Comparison of ENCODE assay signal across 29 cellular contexts in genomic region chr9:111412280-111412679, GRCh38.
A peak's percentile ranks its signal among the peaks of the same experiment; 100 is the strongest.
DNase-seq lines count a peak whose midpoint lies in the region; ATAC-seq, FAIRE-seq and TF ChIP-seq lines count a peak whose summit lies in the region.
"Had no signal": no experiment of that assay in that cellular context is flagged by ENCODE, and none has a peak within 500 bp of the region (broad histone marks: within the 10 kb centered on the region; RNA-seq: fewer than 3 reads in every experiment).

No MANE protein-coding gene starts in this region.

- no peak overlapping the region for H2AFZ ChIP-seq in K562 (ENCODE audit: low read depth, low read length)
- H2AFZ ChIP-seq: hepatocyte had no signal

- no peak for ATAC-seq in K562
- no peak for ATAC-seq in body of pancreas
- ATAC-seq: left ventricle myocardium superior, Panc1, pancreas, right lobe of liver had no signal

- H3K36me3 ChIP-seq in K562 (ENCODE audit: control insufficient read depth, insufficient read depth, low read length) (peaks cover 99% of the 10 kb centered on the region), body of pancreas (replicated peaks in 1 of 2; ENCODE audit: insufficient read depth in 1 of 2, low read depth in 2 of 2) (peaks cover 0 to 34% of the 10 kb centered on the region in 2 donors)

- no peak for TF ChIP-seq RAD21 in K562 (CRISPR knock-in tag; conservative IDR thresholded peaks at IDR 0.05 in 1 of 2, IDR thresholded peaks at IDR 0.05 in 1 of 2)

- H3K79me2 ChIP-seq in K562 (ENCODE audit: control insufficient read depth, insufficient read depth, low read length), result no peaks in the 10 kb centered on the region
- H3K79me2 ChIP-seq: hepatocyte had no signal

- POLR2A ChIA-PET in K562 (lab: Yijun Ruan, JAX), result interaction anchor here (0.5 kb wide), 1 partner anchor 1599 kb away, joined by 3 read pairs; no protein-coding TSS in a partner anchor

- H3K9me3 ChIP-seq in K562 (replicated peaks; ENCODE audit: control insufficient read depth, insufficient read depth, low read depth, low read length), result no peaks in the 10 kb centered on the region
- no peaks in the 10 kb centered on the region for H3K9me3 ChIP-seq in body of pancreas
- H3K9me3 ChIP-seq: pancreas, right lobe of liver, transverse colon had no signal

- TF ChIP-seq POLR2A in K562 (conservative IDR thresholded peaks at IDR 0.05) (no peak), body of pancreas (IDR thresholded peaks at IDR 0.05) (no peak)

- no peak for TF ChIP-seq CTCF in K562 (IDR thresholded peaks at IDR 0.05 in 2 of 3, conservative IDR thresholded peaks at IDR 0.05 in 1 of 3; ENCODE audit: insufficient read depth in 2 of 3, low read depth in 1 of 3, low read length in 3 of 3)
- no peak for TF ChIP-seq CTCF in body of pancreas (IDR thresholded peaks at IDR 0.05)
- TF ChIP-seq CTCF in D721Med (IDR thresholded peaks at IDR 0.05; ENCODE audit: insufficient read depth, missing control alignments), result no peak

- no TSS peak for BruUV-seq in K562 (replicated peaks; lab: Mats Ljungman, UMichigan)

- no peak overlapping the region for H3K4me3 ChIP-seq in K562
- H3K4me3 ChIP-seq in body of pancreas, result no peak overlapping the region
- H3K4me3 ChIP-seq: hepatocyte, pancreas, right lobe of liver, transverse colon had no signal

- DNase-seq in COLO829 (ENCODE audit: low spot score), result peak; percentile 6
- DNase-seq in K562 (ENCODE audit: extremely low read depth in 1 of 4, low spot score in 3 of 4), result no peak
- DNase-seq in globus pallidus (ENCODE audit: low spot score), result peak; percentile 91
- peak in 6 of 10 donors; percentile 35 to 89 (median 58) for DNase-seq in posterior cingulate gyrus
- no peak for DNase-seq in glomerular visceral epithelial cell (ENCODE audit: extremely low spot score)
- no peak for DNase-seq in body of pancreas
- DNase-seq in HCEC 1CT, result no peak
- DNase-seq in D721Med (ENCODE audit: insufficient read length, low spot score), result no peak
- DNase-seq: activated gamma-delta T cell; activated T-cell treated with anti-CD3 and anti-CD28 coated beads, Interleukin-2, amount 50 U/mL, for 1 hour; AML-193; DND-41; H7; left ventricle myocardium superior; NCI-H1436 treated with DMSO at 0.1 percent for 48 hours; NCI-H524 treated with DMSO at 0.1 percent for 48 hours; pancreas; right lobe of liver; stimulated activated CD4-positive, alpha-beta T cell treated with anti-CD3 and anti-CD28 coated beads, Interleukin-12 subunit alpha, Interleukin-12 subunit beta, amount 100 ng/mL, for 4 hours; stimulated activated CD4-positive, alpha-beta T cell treated with anti-CD3 and anti-CD28 coated beads, Interleukin-4, amount 100 ng/mL, for 24 hours; stimulated activated naive CD4-positive, alpha-beta T cell treated with Interleukin-2 at 50 U/mL for 16 hours; T-helper 1 cell; transverse colon had no signal

- intact Hi-C loops in K562 (cut with micrococcal nuclease) (no loop called here), posterior cingulate gyrus (cut with DNase I) (loop anchor here (5.0 kb wide), 1 partner anchor 70 kb away; the partner anchor contains the start of gene ECPAS), body of pancreas (cut with DNase I) (no loop called here)

- CTCF ChIA-PET in K562 (lab: Yijun Ruan, JAX; ENCODE audit: low intra/inter-chr PET ratio), result no interaction called here

- H4K20me1 ChIP-seq in K562 (replicated peaks; ENCODE audit: control insufficient read depth, insufficient read depth, low read length), result no peaks in the 10 kb centered on the region; the same call in 1 of the 2 replicates

- in situ Hi-C loops in K562 (cut with MboI), result no loop called here

- H3K27ac ChIP-seq in K562 (ENCODE audit: extremely low read depth, low read depth, low read length), result no peak overlapping the region
- H3K27ac ChIP-seq in body of pancreas, result no peak overlapping the region
- H3K27ac ChIP-seq: epithelial cell of prostate, hepatocyte, KMS-11, pancreas, right lobe of liver, transverse colon had no signal

- no peaks in the 10 kb centered on the region for H3K9me1 ChIP-seq in K562 (ENCODE audit: control insufficient read depth, insufficient read depth, low read length)

- FAIRE-seq in K562 (lab: Jason Lieb, UNC) (peak; percentile 61), D721Med (lab: Jason Lieb, UNC) (no peak)
- FAIRE-seq: A204.1, bronchial epithelial cell, pancreas had no signal

- H3K27me3 ChIP-seq in K562 (ENCODE audit: control insufficient read depth in 2 of 2, insufficient read depth in 2 of 2, low read length in 2 of 2), result no peaks in the 10 kb centered on the region
- no peaks in the 10 kb centered on the region for H3K27me3 ChIP-seq in body of pancreas
- H3K27me3 ChIP-seq: hepatocyte, pancreas, right lobe of liver, transverse colon had no signal

- H3K4me2 ChIP-seq in K562 (ENCODE audit: insufficient read depth, low read length), result no peak overlapping the region
- H3K4me2 ChIP-seq: hepatocyte, KMS-11 had no signal

- 90% methylated on average over 4 of the region's 4 CpGs for WGBS in K562 (ENCODE audit: insufficient coverage, low coverage, missing lambda C conversion rate)
- WGBS in body of pancreas, 2 donors, result 83 to 85% methylated on average over 4 of the region's 4 CpGs

- TF ChIP-seq EP300 in K562 (IDR thresholded peaks at IDR 0.05; ENCODE audit: low read length), result no peak

- no peaks in the 10 kb centered on the region for H3K4me1 ChIP-seq in K562 (replicated peaks in 1 of 2; ENCODE audit: control insufficient read depth in 2 of 2, insufficient read depth in 2 of 2, low read length in 2 of 2)
- no peaks in the 10 kb centered on the region for H3K4me1 ChIP-seq in body of pancreas
- H3K4me1 ChIP-seq: pancreas, right lobe of liver, transverse colon had no signal

- no peak overlapping the region for H3K9ac ChIP-seq in K562 (ENCODE audit: insufficient read depth in 1 of 2, low read depth in 2 of 2, low read length in 2 of 2)
- H3K9ac ChIP-seq: KMS-11 had no signal

TF ChIP-seq in K562, 482 proteins besides CTCF, POLR2A, EP300 and RAD21:
- no peak for TF ChIP-seq ZNF263 (CRISPR knock-in tag; IDR thresholded peaks at IDR 0.05; ENCODE audit: borderline replicate concordance)
- TF ChIP-seq CHD1 (IDR thresholded peaks at IDR 0.05; ENCODE audit: low read length), result no peak
- TF ChIP-seq NFIX (CRISPR knock-in tag; IDR thresholded peaks at IDR 0.05; ENCODE audit: low read depth), result no peak
- no peak for TF ChIP-seq KAT8 (IDR thresholded peaks at IDR 0.05; ENCODE audit: low read depth)
- TF ChIP-seq SUPT5H (IDR thresholded peaks at IDR 0.05), result no peak
- no peak for TF ChIP-seq DACH1 (IDR thresholded peaks at IDR 0.05; ENCODE audit: partially characterized antibody)
- TF ChIP-seq GABPA (tag; conservative IDR thresholded peaks at IDR 0.05; ENCODE audit: low read depth), result no peak
- TF ChIP-seq KLF13 (tag; IDR thresholded peaks at IDR 0.05; ENCODE audit: borderline replicate concordance, low read depth), result no peak
- no peak for TF ChIP-seq MITF (IDR thresholded peaks at IDR 0.05)
- TF ChIP-seq FOXJ3 (CRISPR knock-in tag; IDR thresholded peaks at IDR 0.05), result no peak
- TF ChIP-seq PTTG1 (tag; IDR thresholded peaks at IDR 0.05; ENCODE audit: low read depth), result no peak

Comparison
In these comparisons a context has a peak if more than half of its experiments do, and no peak if none do; other contexts are left out.
1. DNase-seq: peak in COLO829 (single experiment), globus pallidus (single experiment) and posterior cingulate gyrus (6 of 10); none in K562 (0 of 4), glomerular visceral epithelial cell (single experiment), body of pancreas (0 of 4), HCEC 1CT (single experiment) and D721Med (single experiment).